2 cellular contexts compared by ENCODE assay signal in the genomic region with DNA sequence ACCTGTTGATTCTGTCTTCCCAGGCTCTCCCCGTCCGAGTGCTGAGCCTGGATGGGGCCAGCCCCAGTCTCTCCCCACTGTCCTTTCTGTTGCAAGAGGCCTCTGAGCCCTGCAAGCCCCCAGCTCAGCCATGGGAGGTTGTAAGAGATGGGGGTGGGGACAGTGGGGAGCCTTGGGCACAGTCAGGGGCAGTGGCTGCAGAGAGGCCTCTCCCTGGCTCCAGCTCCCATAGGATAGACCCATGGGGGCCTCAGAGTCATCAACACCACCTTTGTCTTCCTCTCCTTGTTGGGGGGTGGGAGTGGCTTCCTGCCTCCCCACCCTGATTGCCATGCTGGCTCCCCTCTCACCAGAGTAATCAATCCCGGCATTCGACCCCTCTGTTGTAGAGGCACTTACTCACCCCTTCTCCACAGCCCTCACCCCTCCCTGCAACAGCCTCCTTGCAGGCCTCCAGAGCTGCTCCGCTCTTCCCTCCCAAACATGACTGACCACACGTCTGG.
TF ChIP-seq lines count a peak whose summit lies in the region.

No MANE protein-coding gene starts in this region.

TF ChIP-seq in A549, 52 proteins besides CTCF, POLR2A, EP300 and RAD21:
- TF ChIP-seq EHMT2 (IDR thresholded peaks at IDR 0.05; ENCODE audit: low read depth) (no peak), CHD2 (IDR thresholded peaks at IDR 0.05; ENCODE audit: low read length, partially characterized antibody) (no peak)
- TF ChIP-seq, protein P1, sequence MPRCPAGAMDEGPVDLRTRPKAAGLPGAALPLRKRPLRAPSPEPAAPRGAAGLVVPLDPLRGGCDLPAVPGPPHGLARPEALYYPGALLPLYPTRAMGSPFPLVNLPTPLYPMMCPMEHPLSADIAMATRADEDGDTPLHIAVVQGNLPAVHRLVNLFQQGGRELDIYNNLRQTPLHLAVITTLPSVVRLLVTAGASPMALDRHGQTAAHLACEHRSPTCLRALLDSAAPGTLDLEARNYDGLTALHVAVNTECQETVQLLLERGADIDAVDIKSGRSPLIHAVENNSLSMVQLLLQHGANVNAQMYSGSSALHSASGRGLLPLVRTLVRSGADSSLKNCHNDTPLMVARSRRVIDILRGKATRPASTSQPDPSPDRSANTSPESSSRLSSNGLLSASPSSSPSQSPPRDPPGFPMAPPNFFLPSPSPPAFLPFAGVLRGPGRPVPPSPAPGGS (IDR thresholded peaks at IDR 0.05), result no peak
- TF ChIP-seq, protein P2, sequence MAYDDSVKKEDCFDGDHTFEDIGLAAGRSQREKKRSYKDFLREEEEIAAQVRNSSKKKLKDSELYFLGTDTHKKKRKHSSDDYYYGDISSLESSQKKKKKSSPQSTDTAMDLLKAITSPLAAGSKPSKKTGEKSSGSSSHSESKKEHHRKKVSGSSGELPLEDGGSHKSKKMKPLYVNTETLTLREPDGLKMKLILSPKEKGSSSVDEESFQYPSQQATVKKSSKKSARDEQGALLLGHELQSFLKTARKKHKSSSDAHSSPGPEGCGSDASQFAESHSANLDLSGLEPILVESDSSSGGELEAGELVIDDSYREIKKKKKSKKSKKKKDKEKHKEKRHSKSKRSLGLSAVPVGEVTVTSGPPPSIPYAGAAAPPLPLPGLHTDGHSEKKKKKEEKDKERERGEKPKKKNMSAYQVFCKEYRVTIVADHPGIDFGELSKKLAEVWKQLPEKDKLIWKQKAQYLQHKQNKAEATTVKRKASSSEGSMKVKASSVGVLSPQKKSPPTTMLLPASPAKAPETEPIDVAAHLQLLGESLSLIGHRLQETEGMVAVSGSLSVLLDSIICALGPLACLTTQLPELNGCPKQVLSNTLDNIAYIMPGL (CRISPR knock-in tag; IDR thresholded peaks at IDR 0.05; ENCODE audit: borderline replicate concordance), result no peak

TF ChIP-seq in H1, 55 proteins besides CTCF, POLR2A, EP300 and RAD21:
- no peak for TF ChIP-seq POLR2AphosphoS5 (IDR thresholded peaks at IDR 0.05; ENCODE audit: low read depth, low read length)
- TF ChIP-seq EGR1 (IDR thresholded peaks at IDR 0.05; ENCODE audit: borderline replicate concordance, low read depth, low read length), result no peak
- TF ChIP-seq, protein P3, sequence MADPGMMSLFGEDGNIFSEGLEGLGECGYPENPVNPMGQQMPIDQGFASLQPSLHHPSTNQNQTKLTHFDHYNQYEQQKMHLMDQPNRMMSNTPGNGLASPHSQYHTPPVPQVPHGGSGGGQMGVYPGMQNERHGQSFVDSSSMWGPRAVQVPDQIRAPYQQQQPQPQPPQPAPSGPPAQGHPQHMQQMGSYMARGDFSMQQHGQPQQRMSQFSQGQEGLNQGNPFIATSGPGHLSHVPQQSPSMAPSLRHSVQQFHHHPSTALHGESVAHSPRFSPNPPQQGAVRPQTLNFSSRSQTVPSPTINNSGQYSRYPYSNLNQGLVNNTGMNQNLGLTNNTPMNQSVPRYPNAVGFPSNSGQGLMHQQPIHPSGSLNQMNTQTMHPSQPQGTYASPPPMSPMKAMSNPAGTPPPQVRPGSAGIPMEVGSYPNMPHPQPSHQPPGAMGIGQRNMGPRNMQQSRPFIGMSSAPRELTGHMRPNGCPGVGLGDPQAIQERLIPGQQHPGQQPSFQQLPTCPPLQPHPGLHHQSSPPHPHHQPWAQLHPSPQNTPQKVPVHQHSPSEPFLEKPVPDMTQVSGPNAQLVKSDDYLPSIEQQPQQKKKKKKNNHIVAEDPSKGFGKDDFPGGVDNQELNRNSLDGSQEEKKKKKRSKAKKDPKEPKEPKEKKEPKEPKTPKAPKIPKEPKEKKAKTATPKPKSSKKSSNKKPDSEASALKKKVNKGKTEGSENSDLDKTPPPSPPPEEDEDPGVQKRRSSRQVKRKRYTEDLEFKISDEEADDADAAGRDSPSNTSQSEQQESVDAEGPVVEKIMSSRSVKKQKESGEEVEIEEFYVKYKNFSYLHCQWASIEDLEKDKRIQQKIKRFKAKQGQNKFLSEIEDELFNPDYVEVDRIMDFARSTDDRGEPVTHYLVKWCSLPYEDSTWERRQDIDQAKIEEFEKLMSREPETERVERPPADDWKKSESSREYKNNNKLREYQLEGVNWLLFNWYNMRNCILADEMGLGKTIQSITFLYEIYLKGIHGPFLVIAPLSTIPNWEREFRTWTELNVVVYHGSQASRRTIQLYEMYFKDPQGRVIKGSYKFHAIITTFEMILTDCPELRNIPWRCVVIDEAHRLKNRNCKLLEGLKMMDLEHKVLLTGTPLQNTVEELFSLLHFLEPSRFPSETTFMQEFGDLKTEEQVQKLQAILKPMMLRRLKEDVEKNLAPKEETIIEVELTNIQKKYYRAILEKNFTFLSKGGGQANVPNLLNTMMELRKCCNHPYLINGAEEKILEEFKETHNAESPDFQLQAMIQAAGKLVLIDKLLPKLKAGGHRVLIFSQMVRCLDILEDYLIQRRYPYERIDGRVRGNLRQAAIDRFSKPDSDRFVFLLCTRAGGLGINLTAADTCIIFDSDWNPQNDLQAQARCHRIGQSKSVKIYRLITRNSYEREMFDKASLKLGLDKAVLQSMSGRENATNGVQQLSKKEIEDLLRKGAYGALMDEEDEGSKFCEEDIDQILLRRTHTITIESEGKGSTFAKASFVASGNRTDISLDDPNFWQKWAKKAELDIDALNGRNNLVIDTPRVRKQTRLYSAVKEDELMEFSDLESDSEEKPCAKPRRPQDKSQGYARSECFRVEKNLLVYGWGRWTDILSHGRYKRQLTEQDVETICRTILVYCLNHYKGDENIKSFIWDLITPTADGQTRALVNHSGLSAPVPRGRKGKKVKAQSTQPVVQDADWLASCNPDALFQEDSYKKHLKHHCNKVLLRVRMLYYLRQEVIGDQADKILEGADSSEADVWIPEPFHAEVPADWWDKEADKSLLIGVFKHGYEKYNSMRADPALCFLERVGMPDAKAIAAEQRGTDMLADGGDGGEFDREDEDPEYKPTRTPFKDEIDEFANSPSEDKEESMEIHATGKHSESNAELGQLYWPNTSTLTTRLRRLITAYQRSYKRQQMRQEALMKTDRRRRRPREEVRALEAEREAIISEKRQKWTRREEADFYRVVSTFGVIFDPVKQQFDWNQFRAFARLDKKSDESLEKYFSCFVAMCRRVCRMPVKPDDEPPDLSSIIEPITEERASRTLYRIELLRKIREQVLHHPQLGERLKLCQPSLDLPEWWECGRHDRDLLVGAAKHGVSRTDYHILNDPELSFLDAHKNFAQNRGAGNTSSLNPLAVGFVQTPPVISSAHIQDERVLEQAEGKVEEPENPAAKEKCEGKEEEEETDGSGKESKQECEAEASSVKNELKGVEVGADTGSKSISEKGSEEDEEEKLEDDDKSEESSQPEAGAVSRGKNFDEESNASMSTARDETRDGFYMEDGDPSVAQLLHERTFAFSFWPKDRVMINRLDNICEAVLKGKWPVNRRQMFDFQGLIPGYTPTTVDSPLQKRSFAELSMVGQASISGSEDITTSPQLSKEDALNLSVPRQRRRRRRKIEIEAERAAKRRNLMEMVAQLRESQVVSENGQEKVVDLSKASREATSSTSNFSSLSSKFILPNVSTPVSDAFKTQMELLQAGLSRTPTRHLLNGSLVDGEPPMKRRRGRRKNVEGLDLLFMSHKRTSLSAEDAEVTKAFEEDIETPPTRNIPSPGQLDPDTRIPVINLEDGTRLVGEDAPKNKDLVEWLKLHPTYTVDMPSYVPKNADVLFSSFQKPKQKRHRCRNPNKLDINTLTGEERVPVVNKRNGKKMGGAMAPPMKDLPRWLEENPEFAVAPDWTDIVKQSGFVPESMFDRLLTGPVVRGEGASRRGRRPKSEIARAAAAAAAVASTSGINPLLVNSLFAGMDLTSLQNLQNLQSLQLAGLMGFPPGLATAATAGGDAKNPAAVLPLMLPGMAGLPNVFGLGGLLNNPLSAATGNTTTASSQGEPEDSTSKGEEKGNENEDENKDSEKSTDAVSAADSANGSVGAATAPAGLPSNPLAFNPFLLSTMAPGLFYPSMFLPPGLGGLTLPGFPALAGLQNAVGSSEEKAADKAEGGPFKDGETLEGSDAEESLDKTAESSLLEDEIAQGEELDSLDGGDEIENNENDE (IDR thresholded peaks at IDR 0.05; ENCODE audit: insufficient replicate concordance, low read length), result no peak
- TF ChIP-seq POU5F1 (IDR thresholded peaks at IDR 0.05; ENCODE audit: low read depth, low read length), result no peak
- no peak for TF ChIP-seq CTBP2 (IDR thresholded peaks at IDR 0.05; ENCODE audit: borderline replicate concordance, insufficient read depth, insufficient read length, low read length)
- no peak for TF ChIP-seq TBP (IDR thresholded peaks at IDR 0.05; ENCODE audit: low read depth, low read length)
- no peak for TF ChIP-seq CBX8 (IDR thresholded peaks at IDR 0.05; ENCODE audit: borderline replicate concordance, low read depth, low read length)
- TF ChIP-seq SP1 (IDR thresholded peaks at IDR 0.05; ENCODE audit: low read depth, low read length), result no peak
- TF ChIP-seq CHD1 (IDR thresholded peaks at IDR 0.05; ENCODE audit: low read depth, low read length), result no peak
- no peak for TF ChIP-seq SIX5 (IDR thresholded peaks at IDR 0.05; ENCODE audit: low read depth, low read length)
- no peak for TF ChIP-seq SRF (IDR thresholded peaks at IDR 0.05; ENCODE audit: low read depth, low read length)
- no peak for TF ChIP-seq PHF8 (conservative IDR thresholded peaks at IDR 0.05; ENCODE audit: low read depth, low read length)
- TF ChIP-seq MAFK (IDR thresholded peaks at IDR 0.05; ENCODE audit: low read depth, low read length), result no peak
- no peak for TF ChIP-seq KDM1A (IDR thresholded peaks at IDR 0.05; ENCODE audit: borderline replicate concordance, low read length)
